1 cellular context compared by ENCODE assay signal in the genomic region with DNA sequence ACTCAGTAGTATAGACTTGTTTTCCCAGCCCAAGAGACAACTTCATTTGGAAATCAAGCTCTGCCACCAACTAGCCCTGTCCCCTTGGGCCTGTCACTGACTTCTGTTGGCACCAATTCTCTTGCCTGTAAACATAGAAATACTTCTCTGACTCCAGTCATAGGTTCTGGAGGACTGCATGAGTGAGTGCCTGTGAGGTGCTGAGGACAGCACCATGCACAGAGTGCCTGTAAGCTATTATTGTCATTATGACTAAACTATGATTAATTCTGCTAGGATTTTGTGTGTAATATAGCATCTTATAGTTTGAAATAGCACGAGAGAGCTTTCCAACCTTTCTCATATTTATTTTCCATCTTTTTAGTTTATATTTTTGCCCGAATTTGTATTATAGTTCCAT.
TF ChIP-seq lines count a peak whose summit lies in the region.

No MANE protein-coding gene starts in this region.

TF ChIP-seq in IMR-90, 13 proteins besides CTCF, POLR2A, EP300 and RAD21 (continued from another document):
- TF ChIP-seq CHD1 (IDR thresholded peaks at IDR 0.05; ENCODE audit: low read depth, low read length) (no peak), CEBPB (IDR thresholded peaks at IDR 0.05; ENCODE audit: low read depth, low read length) (no peak), MXI1 (IDR thresholded peaks at IDR 0.05; ENCODE audit: borderline replicate concordance, low read depth, low read length) (no peak), NFE2L2 (IDR thresholded peaks at IDR 0.05; ENCODE audit: low read depth, low read length) (no peak), BHLHE40 (IDR thresholded peaks at IDR 0.05; ENCODE audit: low read depth, low read length) (no peak), SMC3 (IDR thresholded peaks at IDR 0.05; ENCODE audit: low read depth, low read length) (no peak)
